Comparison of ENCODE assay signal across 1 cellular context in genomic region chr1:94634977-94635416, GRCh38.
A peak's percentile ranks its signal among the peaks of the same experiment; 100 is the strongest.
TF ChIP-seq lines count a peak whose summit lies in the region.

No MANE protein-coding gene starts in this region.

TF ChIP-seq in K562, 482 proteins besides CTCF, POLR2A, EP300 and RAD21 (continued from another document and continues in another):
- peak; percentile 55; the same call in 1 of the 2 replicates for TF ChIP-seq MITF (IDR thresholded peaks at IDR 0.05)
- TF ChIP-seq FOXJ2 (tag; IDR thresholded peaks at IDR 0.05): no peak; the same call in 1 of the 2 replicates
- no peak for TF ChIP-seq FIP1L1 (IDR thresholded peaks at IDR 0.05; ENCODE audit: low read depth, low read length, poor library complexity, severe bottlenecking)
- TF ChIP-seq YY1 (IDR thresholded peaks at IDR 0.05; ENCODE audit: borderline replicate concordance in 1 of 3, control insufficient read depth in 1 of 3, extremely low read depth in 1 of 3, insufficient read depth in 3 of 3, insufficient read length in 1 of 3, insufficient replicate concordance in 2 of 3, low read depth in 1 of 3, low read length in 2 of 3): no peak
- TF ChIP-seq RBBP5 (IDR thresholded peaks at IDR 0.05; ENCODE audit: borderline replicate concordance, insufficient read depth, low read length, poor library complexity, severe bottlenecking): no peak
- no peak for TF ChIP-seq SP2 (IDR thresholded peaks at IDR 0.05; ENCODE audit: extremely low read depth, low read depth, low read length, poor library complexity, severe bottlenecking)
- TF ChIP-seq USF1 (CRISPR knock-in tag; IDR thresholded peaks at IDR 0.05): no peak
- TF ChIP-seq NFYB (IDR thresholded peaks at IDR 0.05; ENCODE audit: extremely low read depth, insufficient read length): no peak
- TF ChIP-seq GABPB2 (CRISPR knock-in tag; conservative IDR thresholded peaks at IDR 0.05): no peak
- TF ChIP-seq ZNF561 (CRISPR knock-in tag; conservative IDR thresholded peaks at IDR 0.05): no peak
- TF ChIP-seq ZNF318 (IDR thresholded peaks at IDR 0.05; ENCODE audit: borderline replicate concordance in 1 of 2, low read depth in 1 of 2): no peak
- TF ChIP-seq CEBPB (tag; IDR thresholded peaks at IDR 0.05): no peak
- no peak for TF ChIP-seq CBX8 (IDR thresholded peaks at IDR 0.05; ENCODE audit: borderline replicate concordance, extremely low read depth, low read depth, low read length, poor library complexity, severe bottlenecking)
- no peak for TF ChIP-seq ZNF41 (CRISPR knock-in tag; conservative IDR thresholded peaks at IDR 0.05)
- no peak for TF ChIP-seq ZNF592 (IDR thresholded peaks at IDR 0.05)
- peak; percentile 93 to 94 for TF ChIP-seq TRIM24 (IDR thresholded peaks at IDR 0.05)
- no peak for TF ChIP-seq NFATC3 (IDR thresholded peaks at IDR 0.05)
- no peak for TF ChIP-seq TARDBP (IDR thresholded peaks at IDR 0.05)
- TF ChIP-seq TRIM28 (IDR thresholded peaks at IDR 0.05): no peak
- TF ChIP-seq DLX4 (CRISPR knock-in tag; IDR thresholded peaks at IDR 0.05): no peak
- no peak for TF ChIP-seq CTBP1 (IDR thresholded peaks at IDR 0.05; ENCODE audit: borderline replicate concordance)
- 0 out of 2 replicates have a peak, but pooled peaks have one; percentile 64 for TF ChIP-seq ZNF395 (CRISPR knock-in tag; IDR thresholded peaks at IDR 0.05)
- no peak for TF ChIP-seq SIN3A (IDR thresholded peaks at IDR 0.05; ENCODE audit: borderline replicate concordance in 2 of 2, control insufficient read depth in 1 of 2, low read depth in 2 of 2, low read length in 2 of 2)
- no peak for TF ChIP-seq TAF7 (tag; IDR thresholded peaks at IDR 0.05)
- TF ChIP-seq HDAC3 (IDR thresholded peaks at IDR 0.05; ENCODE audit: borderline replicate concordance, partially characterized antibody): peak; percentile 62
- peak; percentile 39; the same call in 1 of the 2 replicates for TF ChIP-seq BCOR (IDR thresholded peaks at IDR 0.05)
- no peak for TF ChIP-seq L3MBTL2 (IDR thresholded peaks at IDR 0.05)
- TF ChIP-seq NFIX (CRISPR knock-in tag; IDR thresholded peaks at IDR 0.05; ENCODE audit: low read depth): no peak
- TF ChIP-seq KLF1 (tag; IDR thresholded peaks at IDR 0.05): no peak
- peak; percentile 89 for TF ChIP-seq NFIC (IDR thresholded peaks at IDR 0.05)
- no peak for TF ChIP-seq TFAM (CRISPR knock-in tag; conservative IDR thresholded peaks at IDR 0.05)
- TF ChIP-seq ZBTB1 (CRISPR knock-in tag; IDR thresholded peaks at IDR 0.05; ENCODE audit: borderline replicate concordance, low read depth): no peak
- TF ChIP-seq CREM (IDR thresholded peaks at IDR 0.05; ENCODE audit: low read depth): peak; percentile 58; the same call in 1 of the 2 replicates
- TF ChIP-seq ATF7 (IDR thresholded peaks at IDR 0.05): no peak
- TF ChIP-seq RB1 (IDR thresholded peaks at IDR 0.05; ENCODE audit: low read depth): no peak
- no peak for TF ChIP-seq ETV5 (CRISPR knock-in tag; IDR thresholded peaks at IDR 0.05; ENCODE audit: low read depth)
- no peak for TF ChIP-seq GABPA (tag; conservative IDR thresholded peaks at IDR 0.05; ENCODE audit: low read depth)
- TF ChIP-seq IFI16 (CRISPR knock-in tag; IDR thresholded peaks at IDR 0.05): no peak
- TF ChIP-seq OTX1 (CRISPR knock-in tag; IDR thresholded peaks at IDR 0.05): no peak
- no peak for TF ChIP-seq MCM5 (IDR thresholded peaks at IDR 0.05; ENCODE audit: low read depth)
- TF ChIP-seq SNRNP70 (optimal IDR thresholded peaks at IDR 0.05; ENCODE audit: low read depth, low read length): no peak
- no peak for TF ChIP-seq HDAC6 (IDR thresholded peaks at IDR 0.05; ENCODE audit: low read depth, low read length)
- no peak for TF ChIP-seq PHTF2 (CRISPR knock-in tag; IDR thresholded peaks at IDR 0.05)
- TF ChIP-seq POLR2AphosphoS5 (IDR thresholded peaks at IDR 0.05; ENCODE audit: control insufficient read depth, insufficient read depth, low read depth, low read length): peak; percentile 98
- TF ChIP-seq KDM5B (IDR thresholded peaks at IDR 0.05; ENCODE audit: insufficient replicate concordance, low read depth, low read length): no peak
- TF ChIP-seq SFPQ (IDR thresholded peaks at IDR 0.05; ENCODE audit: low read depth, low read length): no peak
- TF ChIP-seq SREBF1 (IDR thresholded peaks at IDR 0.05; ENCODE audit: borderline replicate concordance, low read depth, low read length): no peak
- peak; percentile 32 for TF ChIP-seq SMAD1 (IDR thresholded peaks at IDR 0.05; ENCODE audit: low read depth, low read length, partially characterized antibody)
- no peak for TF ChIP-seq POLR2B (IDR thresholded peaks at IDR 0.05; ENCODE audit: low read depth, partially characterized antibody)
- no peak for TF ChIP-seq ZKSCAN1 (IDR thresholded peaks at IDR 0.05; ENCODE audit: low read depth, low read length)
- TF ChIP-seq GTF2F1 (IDR thresholded peaks at IDR 0.05; ENCODE audit: low read depth, low read length): no peak
- no peak for TF ChIP-seq RFX5 (IDR thresholded peaks at IDR 0.05; ENCODE audit: low read depth, low read length)
- TF ChIP-seq SMARCE1 (IDR thresholded peaks at IDR 0.05): peak; percentile 66
